ENCODE assay signal across 19 cellular contexts in genomic region chr17:1099242-1099641, GRCh38.
DNase-seq lines count a peak whose midpoint lies in the region; ATAC-seq and TF ChIP-seq lines count a peak whose summit lies in the region.
"Had no signal": no experiment of that assay in that cellular context is flagged by ENCODE, and none has a peak within 500 bp of the region (broad histone marks: within the 10 kb centered on the region; RNA-seq: fewer than 3 reads in every experiment).

No MANE protein-coding gene starts in this region.

- H3K36me3 ChIP-seq in KMS-11 (ENCODE audit: insufficient read depth) (no peaks in the 10 kb centered on the region), sigmoid colon (peaks cover 0 to 35% (median 6%) of the 10 kb centered on the region in 4 donors)

- no peaks in the 10 kb centered on the region for H3K27me3 Mint-ChIP-seq in activated naive CD8-positive, alpha-beta T cell
- no peaks in the 10 kb centered on the region for H3K27me3 Mint-ChIP-seq in activated naive CD8-positive, alpha-beta T cell treated with anti-CD3 and anti-CD28 coated beads for 36 hours
- H3K27me3 Mint-ChIP-seq in endothelial cell (ENCODE audit: unreplicated experiment) (peaks cover 3% of the 10 kb centered on the region), T-cell (no peaks in the 10 kb centered on the region)
- H3K27me3 Mint-ChIP-seq in stimulated activated naive B cell treated with anti-CD40 and anti-IgM and Interleukin-4, amounts not matched to agents 10 μg/mL and 1 μg/mL and 100 μg/mL, for 72 hours: no peaks in the 10 kb centered on the region

- POLR2A ChIA-PET in T-cell (lab: Charles Lee): interaction anchor here in 1 of 2 donors (0.6 kb wide), 1 partner anchor 992 kb away, joined by 4 read pairs; no protein-coding TSS in a partner anchor

- H2AFZ ChIP-seq in KMS-11 (ENCODE audit: low read depth): no peak overlapping the region
- H2AFZ ChIP-seq: GM23338 had no signal

- WGBS in sigmoid colon, 2 donors: 94% methylated on average over 9 of the region's 9 CpGs

- H3K27ac ChIP-seq in KMS-11 (peak overlapping the region; percentile 56; the same call in 1 of the 2 replicates), sigmoid colon (no peak overlapping the region)
- H3K27ac ChIP-seq: A549, BLaER1 had no signal

- H4K20me1 ChIP-seq in KMS-11 (ENCODE audit: insufficient read depth): no peaks in the 10 kb centered on the region

- CTCF ChIA-PET in T-cell (lab: Charles Lee): interaction anchor here in 1 of 2 donors (0.6 kb wide), 1 partner anchor 510 kb away, joined by 4 read pairs; no protein-coding TSS in a partner anchor

- H3K4me1 ChIP-seq in KMS-11 (ENCODE audit: low read depth, poor library complexity, severe bottlenecking): peaks cover 18% of the 10 kb centered on the region
- peaks cover 0 to 7% (median 2%) of the 10 kb centered on the region in 4 donors for H3K4me1 ChIP-seq in sigmoid colon
- H3K4me1 ChIP-seq: A549 had no signal

- no peak overlapping the region for H3K9ac ChIP-seq in KMS-11
- H3K9ac ChIP-seq: BLaER1 had no signal

- peak; percentile 19 to 69 for ATAC-seq in stimulated activated naive B cell treated with anti-CD40 and anti-IgM and Interleukin-4, amounts not matched to agents 10 μg/mL and 1 μg/mL and 100 μg/mL, for 72 hours (replicated peaks)
- ATAC-seq in T-cell (replicated peaks in 1 of 4): no peak
- ATAC-seq: GM23338, HCT116 had no signal

- TF ChIP-seq POLR2A in sigmoid colon (IDR thresholded peaks at IDR 0.05): no peak

- no peaks in the 10 kb centered on the region for H3K9me3 ChIP-seq in sigmoid colon
- H3K9me3 ChIP-seq: A549, BLaER1 had no signal

- peaks cover 8% of the 10 kb centered on the region for H3K36me3 Mint-ChIP-seq in activated naive CD8-positive, alpha-beta T cell
- peaks cover 19% of the 10 kb centered on the region for H3K36me3 Mint-ChIP-seq in activated naive CD8-positive, alpha-beta T cell treated with anti-CD3 and anti-CD28 coated beads for 36 hours
- H3K36me3 Mint-ChIP-seq in endothelial cell (ENCODE audit: low read depth, unreplicated experiment): peaks cover 18% of the 10 kb centered on the region
- H3K36me3 Mint-ChIP-seq in stimulated activated naive B cell treated with anti-CD40 and anti-IgM and Interleukin-4, amounts not matched to agents 10 μg/mL and 1 μg/mL and 100 μg/mL, for 72 hours: peaks cover 25 to 47% of the 10 kb centered on the region in 2 donors
- peaks cover 23% of the 10 kb centered on the region for H3K36me3 Mint-ChIP-seq in T-cell

- no peak for TF ChIP-seq CTCF in KMS-11 (conservative IDR thresholded peaks at IDR 0.05; ENCODE audit: low read depth, low read length)
- TF ChIP-seq CTCF in endothelial cell (IDR thresholded peaks at IDR 0.05; ENCODE audit: unreplicated experiment): no peak
- no peak for TF ChIP-seq CTCF in sigmoid colon (IDR thresholded peaks at IDR 0.05)

- H3K9me3 Mint-ChIP-seq in activated naive CD8-positive, alpha-beta T cell (ENCODE audit: low read depth): no peaks in the 10 kb centered on the region
- H3K9me3 Mint-ChIP-seq in activated naive CD8-positive, alpha-beta T cell treated with anti-CD3 and anti-CD28 coated beads for 36 hours: no peaks in the 10 kb centered on the region
- H3K9me3 Mint-ChIP-seq in endothelial cell (ENCODE audit: unreplicated experiment) (no peaks in the 10 kb centered on the region), T-cell (no peaks in the 10 kb centered on the region)
- no peaks in the 10 kb centered on the region for H3K9me3 Mint-ChIP-seq in stimulated activated naive B cell treated with anti-CD40 and anti-IgM and Interleukin-4, amounts not matched to agents 10 μg/mL and 1 μg/mL and 100 μg/mL, for 72 hours
- H3K9me3 Mint-ChIP-seq: GM23338 had no signal

- DNase-seq in activated naive CD8-positive, alpha-beta T cell treated with anti-CD3 and anti-CD28 coated beads for 36 hours: no peak
- DNase-seq in endothelial cell (ENCODE audit: low spot score): no peak
- DNase-seq in stimulated activated naive B cell treated with anti-CD40 and anti-IgM and Interleukin-4, amounts not matched to agents 10 μg/mL and 1 μg/mL and 100 μg/mL, for 72 hours: no peak
- DNase-seq in sigmoid colon: no peak
- DNase-seq in T-cell: no peak
- DNase-seq: MV-4-11, NCI-H1694 treated with DMSO at 0.1 percent for 48 hours, NCI-H2107, NCI-H2227 treated with DMSO at 0.1 percent for 48 hours, NCI-H510A treated with DMSO at 0.1 percent for 48 hours, NCI-H774, OCI-M1, SIG-M5 had no signal

- H3K27me3 ChIP-seq in KMS-11 (ENCODE audit: insufficient read depth, low read depth): no peaks in the 10 kb centered on the region
- no peaks in the 10 kb centered on the region for H3K27me3 ChIP-seq in sigmoid colon
- H3K27me3 ChIP-seq: BLaER1 had no signal

- H3K4me2 ChIP-seq in KMS-11: peak overlapping the region; percentile 38; the same call in 1 of the 2 replicates
- H3K4me2 ChIP-seq: A549, BLaER1, GM23338 had no signal

- TF ChIP-seq EP300 in sigmoid colon (IDR thresholded peaks at IDR 0.05): no peak

- H3K4me3 Mint-ChIP-seq in activated naive CD8-positive, alpha-beta T cell: no peak overlapping the region
- no peak overlapping the region for H3K4me3 Mint-ChIP-seq in activated naive CD8-positive, alpha-beta T cell treated with anti-CD3 and anti-CD28 coated beads for 36 hours
- peak overlapping the region; percentile 33 for H3K4me3 Mint-ChIP-seq in endothelial cell (ENCODE audit: unreplicated experiment)
- H3K4me3 Mint-ChIP-seq in stimulated activated naive B cell treated with anti-CD40 and anti-IgM and Interleukin-4, amounts not matched to agents 10 μg/mL and 1 μg/mL and 100 μg/mL, for 72 hours: no peak overlapping the region
- no peak overlapping the region for H3K4me3 Mint-ChIP-seq in T-cell
- H3K4me3 Mint-ChIP-seq: GM23338 had no signal

- H3K4me1 Mint-ChIP-seq in activated naive CD8-positive, alpha-beta T cell (ENCODE audit: low read depth): peaks cover 26% of the 10 kb centered on the region
- H3K4me1 Mint-ChIP-seq in activated naive CD8-positive, alpha-beta T cell treated with anti-CD3 and anti-CD28 coated beads for 36 hours: peaks cover 14% of the 10 kb centered on the region
- H3K4me1 Mint-ChIP-seq in endothelial cell (ENCODE audit: unreplicated experiment): peaks cover 17% of the 10 kb centered on the region
- H3K4me1 Mint-ChIP-seq in stimulated activated naive B cell treated with anti-CD40 and anti-IgM and Interleukin-4, amounts not matched to agents 10 μg/mL and 1 μg/mL and 100 μg/mL, for 72 hours: peaks cover 15 to 25% of the 10 kb centered on the region in 2 donors
- H3K4me1 Mint-ChIP-seq in T-cell: peaks cover 12 to 45% (median 37%) of the 10 kb centered on the region in 3 donors
- H3K4me1 Mint-ChIP-seq: GM23338 had no signal

- no peak overlapping the region for H3K4me3 ChIP-seq in KMS-11 (IDR thresholded peaks at IDR 0.05; ENCODE audit: insufficient read depth, low read depth, low read length)
- no peak overlapping the region for H3K4me3 ChIP-seq in sigmoid colon
- H3K4me3 ChIP-seq: A549, BLaER1, GM23338 had no signal

- no peaks in the 10 kb centered on the region for H3K79me2 ChIP-seq in KMS-11 (ENCODE audit: insufficient read depth, low read depth)

- peak overlapping the region; percentile 12 for H3K27ac Mint-ChIP-seq in activated naive CD8-positive, alpha-beta T cell
- H3K27ac Mint-ChIP-seq in activated naive CD8-positive, alpha-beta T cell treated with anti-CD3 and anti-CD28 coated beads for 36 hours: no peak overlapping the region
- no peak overlapping the region for H3K27ac Mint-ChIP-seq in endothelial cell (ENCODE audit: unreplicated experiment)
- peak overlapping the region; percentile 51 for H3K27ac Mint-ChIP-seq in stimulated activated naive B cell treated with anti-CD40 and anti-IgM and Interleukin-4, amounts not matched to agents 10 μg/mL and 1 μg/mL and 100 μg/mL, for 72 hours
- no peak overlapping the region for H3K27ac Mint-ChIP-seq in T-cell
- H3K27ac Mint-ChIP-seq: GM23338 had no signal

- intact Hi-C loops in sigmoid colon (cut with DNase I): no loop called here

Comparison
In these comparisons a context has a peak if more than half of its experiments do, and no peak if none do; other contexts are left out.
1. H3K27ac Mint-ChIP-seq: peak in activated naive CD8-positive, alpha-beta T cell (single experiment) and stimulated activated naive B cell treated with anti-CD40 and anti-IgM and Interleukin-4, amounts not matched to agents 10 μg/mL and 1 μg/mL and 100 μg/mL, for 72 hours (single experiment); none in activated naive CD8-positive, alpha-beta T cell treated with anti-CD3 and anti-CD28 coated beads for 36 hours (single experiment), endothelial cell (single experiment) and T-cell (0 of 2).
2. ATAC-seq: peak in stimulated activated naive B cell treated with anti-CD40 and anti-IgM and Interleukin-4, amounts not matched to agents 10 μg/mL and 1 μg/mL and 100 μg/mL, for 72 hours (2 of 2); none in T-cell (0 of 4).